8 cellular contexts compared by ENCODE assay signal in genomic region chr12:29781705-29782266, GRCh38.
A peak's percentile ranks its signal among the peaks of the same experiment; 100 is the strongest.
DNase-seq lines count a peak whose midpoint lies in the region; ATAC-seq and TF ChIP-seq lines count a peak whose summit lies in the region.

No MANE protein-coding gene starts in this region.

- H3K27ac ChIP-seq in muscle layer of colon (ENCODE audit: low read depth, low read length), result peak overlapping the region; percentile 83

- H3K9me3 ChIP-seq in muscle layer of colon (ENCODE audit: low read length), result no peaks in the 10 kb centered on the region

- peak overlapping the region; percentile 54 for H3K9ac ChIP-seq in muscle layer of colon (ENCODE audit: low read length)

- DNase-seq in NCI-H2227 treated with DMSO at 0.1 percent for 48 hours (lab: John Stamatoyannopoulos, UW) (no peak), NCI-H1694 (lab: John Stamatoyannopoulos, UW) (no peak)
- no peak for DNase-seq in activated naive CD4-positive, alpha-beta T cell (lab: John Stamatoyannopoulos, UW)
- DNase-seq in stimulated activated CD4-positive, alpha-beta T cell treated with anti-CD3 and anti-CD28 coated beads, Interleukin-4, amount 100 ng/mL, for 4 hours, result no peak

- no peak for TF ChIP-seq CTCF in WI38 (IDR thresholded peaks at IDR 0.05; ENCODE audit: low read depth, low read length)

- H3K4me3 ChIP-seq in WI38 (ENCODE audit: low read depth, low read length) (peak overlapping the region; percentile 78), muscle layer of colon (ENCODE audit: low read depth in 1 of 2, low read length in 2 of 2) (peak overlapping the region in 1 of 2 donors; percentile 89)

- H3K27me3 ChIP-seq in muscle layer of colon (ENCODE audit: control insufficient read depth in 1 of 2, insufficient read depth in 2 of 2, low read length in 2 of 2), result no peaks in the 10 kb centered on the region

- H3K4me1 ChIP-seq in muscle layer of colon (ENCODE audit: insufficient read depth, low read length), result peaks cover 31% of the 10 kb centered on the region

- ATAC-seq in GM18519 (IDR thresholded peaks at IDR 0.05; ENCODE audit: low FRiP score, unreplicated experiment) (peak; percentile 33), HG02610 (IDR thresholded peaks at IDR 0.05; ENCODE audit: unreplicated experiment) (peak; percentile 29)

- H3K36me3 ChIP-seq in muscle layer of colon (ENCODE audit: insufficient read depth, low read length), result no peaks in the 10 kb centered on the region
